In genomic region chr12:72025524-72025923, GRCh38 we compare ENCODE assay signal across 13 cellular contexts.
DNase-seq lines count a peak whose midpoint lies in the region; TF ChIP-seq lines count a peak whose summit lies in the region.
"Had no signal": no experiment of that assay in that cellular context is flagged by ENCODE, and none has a peak within 500 bp of the region (broad histone marks: within the 10 kb centered on the region; RNA-seq: fewer than 3 reads in every experiment).

No MANE protein-coding gene starts in this region.

- no peak overlapping the region for H3K4me3 ChIP-seq in breast epithelium
- H3K4me3 ChIP-seq in mammary epithelial cell (replicated peaks in 1 of 3; ENCODE audit: insufficient read depth in 1 of 3, low read depth in 2 of 3, low read length in 3 of 3) = no peak overlapping the region
- no peak overlapping the region for H3K4me3 ChIP-seq in smooth muscle cell
- H3K4me3 ChIP-seq: BLaER1, GM23248 had no signal

- no peak overlapping the region for H4K5ac ChIP-seq in H9 (ENCODE audit: insufficient read length, low read depth, low read length)

- H3K4me1 ChIP-seq in breast epithelium (no peaks in the 10 kb centered on the region), mammary epithelial cell (ENCODE audit: insufficient read depth, low read length) (peaks cover 30% of the 10 kb centered on the region), smooth muscle cell (ENCODE audit: low read depth) (no peaks in the 10 kb centered on the region), H9 (ENCODE audit: insufficient read depth, low read length) (no peaks in the 10 kb centered on the region)

- in situ Hi-C loops in mammary epithelial cell (cut with MboI; ENCODE audit: low sequenced_read_pairs in 2 of 2) = no loop called here

- no peak overlapping the region for H4K91ac ChIP-seq in H9 (ENCODE audit: insufficient read length, low read depth, low read length)

- no peak overlapping the region for H3K4ac ChIP-seq in H9 (ENCODE audit: low read depth, low read length)

- POLR2A ChIA-PET in MCF 10A (lab: Yijun Ruan, JAX) = no interaction called here

- H4K8ac ChIP-seq in H9 (replicated peaks; ENCODE audit: insufficient read length, low read depth, low read length) = no peak overlapping the region

- no peak overlapping the region for H3K18ac ChIP-seq in H9 (ENCODE audit: insufficient read length, low read depth, low read length)

- H3K4me2 ChIP-seq in mammary epithelial cell (ENCODE audit: insufficient read depth, low read depth, low read length) (peak overlapping the region; percentile 71), smooth muscle cell (no peak overlapping the region), H9 (ENCODE audit: insufficient read depth, insufficient read length, low read length) (no peak overlapping the region)
- H3K4me2 ChIP-seq: BLaER1 had no signal

- peak overlapping the region; percentile 19 for H3K27ac Mint-ChIP-seq in MCF 10A (ENCODE audit: low read depth, unreplicated experiment)
- no peak overlapping the region for H3K27ac Mint-ChIP-seq in H9
- H3K27ac Mint-ChIP-seq: CD4-positive, CD25-positive, alpha-beta regulatory T cell had no signal

- BruUV-seq in MCF 10A (replicated peaks; lab: Mats Ljungman, UMichigan) = no TSS peak
- BruUV-seq in mammary epithelial cell (replicated peaks; lab: Mats Ljungman, UMichigan) = no TSS peak

- dilution Hi-C loops in mammary epithelial cell (cut with HindIII; ENCODE audit: low sequenced_read_pairs) = loop anchor here (5.0 kb wide), 1 partner anchor 107 kb away; no protein-coding TSS in a partner anchor

- H3K4me1 Mint-ChIP-seq in MCF 10A (ENCODE audit: insufficient read depth, unreplicated experiment) = peaks cover 14% of the 10 kb centered on the region
- no peaks in the 10 kb centered on the region for H3K4me1 Mint-ChIP-seq in H9
- H3K4me1 Mint-ChIP-seq: CD4-positive, CD25-positive, alpha-beta regulatory T cell had no signal

- H3K9me3 Mint-ChIP-seq in MCF 10A (ENCODE audit: unreplicated experiment) (no peaks in the 10 kb centered on the region), H9 (no peaks in the 10 kb centered on the region)

- H3K23ac ChIP-seq in H9 (ENCODE audit: insufficient read length, low read depth, low read length) = no peak overlapping the region

- no peaks in the 10 kb centered on the region for H3K79me1 ChIP-seq in H9 (ENCODE audit: insufficient read depth, low read depth, low read length, poor library complexity, severe bottlenecking)

- H3K4me3 Mint-ChIP-seq in MCF 10A (ENCODE audit: unreplicated experiment) = no peak overlapping the region
- no peak overlapping the region for H3K4me3 Mint-ChIP-seq in H9
- H3K4me3 Mint-ChIP-seq: CD4-positive, CD25-positive, alpha-beta regulatory T cell had no signal

- H2BK120ac ChIP-seq in H9 (ENCODE audit: low read depth, low read length, poor library complexity, severe bottlenecking) = no peak overlapping the region

- H4K20me1 ChIP-seq in mammary epithelial cell (ENCODE audit: insufficient read depth, low read length) (no peaks in the 10 kb centered on the region), smooth muscle cell (ENCODE audit: low read depth) (no peaks in the 10 kb centered on the region), H9 (ENCODE audit: control insufficient read depth, insufficient read depth, insufficient read length) (no peaks in the 10 kb centered on the region)
- H4K20me1 ChIP-seq: BLaER1 had no signal

- no peak overlapping the region for H2AK5ac ChIP-seq in H9 (ENCODE audit: insufficient read length, low read length)

- H3K9me3 ChIP-seq in breast epithelium = no peaks in the 10 kb centered on the region
- no peaks in the 10 kb centered on the region for H3K9me3 ChIP-seq in mammary epithelial cell (replicated peaks; ENCODE audit: insufficient read depth, low read length)
- H3K9me3 ChIP-seq in smooth muscle cell (replicated peaks; ENCODE audit: low read depth) = no peaks in the 10 kb centered on the region
- no peaks in the 10 kb centered on the region for H3K9me3 ChIP-seq in H9 (ENCODE audit: control insufficient read depth, low read depth, low read length)
- H3K9me3 ChIP-seq: BLaER1 had no signal

- H3T11ph ChIP-seq in H9 (ENCODE audit: low read length) = no peak overlapping the region

- H3F3A ChIP-seq in smooth muscle cell (ENCODE audit: low read depth) = no peaks in the 10 kb centered on the region

- no peak overlapping the region for H2BK12ac ChIP-seq in H9 (ENCODE audit: insufficient read length, low read depth, low read length)

- no peak for TF ChIP-seq POLR2A in breast epithelium (IDR thresholded peaks at IDR 0.05)

- CTCF ChIA-PET in MCF 10A (lab: Yijun Ruan, JAX) = interaction anchor here (0.8 to 1.5 kb wide), 3 partner anchors 8 to 1429 kb away, joined by 3 to 4 read pairs (median 3); no protein-coding TSS in a partner anchor
- CTCF ChIA-PET in mammary epithelial cell (lab: Charles Lee; ENCODE audit: low non-redundant PET) = interaction anchor here (0.6 kb wide), 1 partner anchor 445 kb away, joined by 3 read pairs; no protein-coding TSS in a partner anchor

- H3K9ac ChIP-seq in mammary epithelial cell (ENCODE audit: insufficient read depth, low read length) = no peak overlapping the region
- H3K9ac ChIP-seq in smooth muscle cell (ENCODE audit: low read depth) = no peak overlapping the region
- H3K9ac ChIP-seq in H9 (ENCODE audit: extremely low read depth, insufficient read length, low read length) = no peak overlapping the region
- H3K9ac ChIP-seq: BLaER1, GM23248 had no signal

- no peaks in the 10 kb centered on the region for H3K27me3 Mint-ChIP-seq in MCF 10A (ENCODE audit: insufficient read depth, unreplicated experiment)
- H3K27me3 Mint-ChIP-seq in H9 (ENCODE audit: low read depth) = no peaks in the 10 kb centered on the region
- H3K27me3 Mint-ChIP-seq: CD4-positive, CD25-positive, alpha-beta regulatory T cell had no signal

- H3K23me2 ChIP-seq in H9 (ENCODE audit: insufficient read length, low read depth, low read length, poor library complexity, severe bottlenecking) = no peaks in the 10 kb centered on the region

- DNase-seq in MCF 10A (ENCODE audit: unreplicated experiment) = peak; percentile 24
- DNase-seq in breast epithelium (ENCODE audit: low spot score in 2 of 2) = no peak
- peak; percentile 69 for DNase-seq in mammary epithelial cell
- DNase-seq in iPS-NIHi11 (ENCODE audit: low spot score) = peak; percentile 13
- DNase-seq in NCI-H1694 (lab: John Stamatoyannopoulos, UW) = no peak
- DNase-seq in T-helper 1 cell = no peak
- DNase-seq in smooth muscle cell (lab: John Stamatoyannopoulos, UW; ENCODE audit: unreplicated experiment) = no peak
- no peak for DNase-seq in H9
- DNase-seq: CD4-positive, CD25-positive, alpha-beta regulatory T cell; DMS 273 treated with DMSO at 0.1 percent for 48 hours; GM23248 had no signal

- H3K27me3 ChIP-seq in breast epithelium = no peaks in the 10 kb centered on the region
- no peaks in the 10 kb centered on the region for H3K27me3 ChIP-seq in mammary epithelial cell (ENCODE audit: insufficient read depth, low read length)
- no peaks in the 10 kb centered on the region for H3K27me3 ChIP-seq in smooth muscle cell (ENCODE audit: low read depth)
- H3K27me3 ChIP-seq in H9 (ENCODE audit: insufficient read depth, low read length) = no peaks in the 10 kb centered on the region
- H3K27me3 ChIP-seq: BLaER1 had no signal

- H2BK15ac ChIP-seq in H9 (ENCODE audit: low read depth, low read length) = no peak overlapping the region

- WGBS in mammary epithelial cell (ENCODE audit: low coverage, missing lambda C conversion rate) = 0% methylated on average over 1 of the region's 1 CpG
- 52% methylated on average over 1 of the region's 1 CpG for WGBS in smooth muscle cell (ENCODE audit: low lambda C conversion rate)
- WGBS in H9 (ENCODE audit: extremely low coverage, insufficient read length, low lambda C conversion rate) = no CpG with 5 or more reads among the region's 1 CpG

- H2BK20ac ChIP-seq in H9 (ENCODE audit: low read depth, low read length, poor library complexity, severe bottlenecking) = no peak overlapping the region

- H2BK5ac ChIP-seq in H9 (ENCODE audit: insufficient read length, low read length) = no peak overlapping the region

- H3K27ac ChIP-seq in breast epithelium (no peak overlapping the region), mammary epithelial cell (ENCODE audit: insufficient read depth, low read depth, low read length) (peak overlapping the region; percentile 78), smooth muscle cell (ENCODE audit: low read depth) (no peak overlapping the region), H9 (ENCODE audit: insufficient read length, low read depth, low read length) (no peak overlapping the region)
- H3K27ac ChIP-seq: 22Rv1, BLaER1, GM23248 had no signal

- H3K36me3 ChIP-seq in breast epithelium (no peaks in the 10 kb centered on the region), mammary epithelial cell (ENCODE audit: insufficient read depth, low read length) (no peaks in the 10 kb centered on the region), smooth muscle cell (ENCODE audit: low read depth) (no peaks in the 10 kb centered on the region)
- H3K36me3 ChIP-seq: BLaER1 had no signal

- H3K14ac ChIP-seq in H9 (ENCODE audit: insufficient read depth, low read length) = no peak overlapping the region

- TF ChIP-seq CTCF in MCF 10A (IDR thresholded peaks at IDR 0.05; ENCODE audit: unreplicated experiment) = no peak
- TF ChIP-seq CTCF in breast epithelium (IDR thresholded peaks at IDR 0.05) = no peak
- no peak for TF ChIP-seq CTCF in mammary epithelial cell (conservative IDR thresholded peaks at IDR 0.05 in 1 of 2, IDR thresholded peaks at IDR 0.05 in 1 of 2; ENCODE audit: extremely low read depth in 1 of 2, insufficient read depth in 1 of 2, low read depth in 1 of 2, low read length in 2 of 2)
- no peak for TF ChIP-seq CTCF in smooth muscle cell (IDR thresholded peaks at IDR 0.05; ENCODE audit: borderline replicate concordance, insufficient read depth, poor library complexity, severe bottlenecking)
- no peak for TF ChIP-seq CTCF in H9 (conservative IDR thresholded peaks at IDR 0.05)

- H2AFZ ChIP-seq in mammary epithelial cell (ENCODE audit: low read depth, low read length) (peak overlapping the region; percentile 14), smooth muscle cell (ENCODE audit: low read depth) (no peak overlapping the region), H9 (ENCODE audit: low read length) (no peak overlapping the region)
- H2AFZ ChIP-seq: GM23248 had no signal

- no peak overlapping the region for H3K56ac ChIP-seq in H9 (ENCODE audit: insufficient read length, low read depth, low read length)

- H3K79me2 ChIP-seq in mammary epithelial cell (ENCODE audit: insufficient read depth, low read length) = no peaks in the 10 kb centered on the region
- H3K79me2 ChIP-seq in smooth muscle cell (ENCODE audit: low read depth) = no peaks in the 10 kb centered on the region
- H3K79me2 ChIP-seq in H9 (ENCODE audit: insufficient read depth, low read length) = no peaks in the 10 kb centered on the region

- H3K36me3 Mint-ChIP-seq in MCF 10A (ENCODE audit: insufficient read depth, unreplicated experiment) (no peaks in the 10 kb centered on the region), H9 (ENCODE audit: insufficient read depth in 1 of 3, low read depth in 3 of 3) (no peaks in the 10 kb centered on the region)
- H3K36me3 Mint-ChIP-seq: CD4-positive, CD25-positive, alpha-beta regulatory T cell had no signal

- intact Hi-C loops in MCF 10A (cut with micrococcal nuclease) (no loop called here), breast epithelium (cut with DNase I; ENCODE audit: low total_unique reads) (no loop called here), mammary epithelial cell (cut with micrococcal nuclease) (no loop called here)

Comparison
In these comparisons a context has a peak if more than half of its experiments do, and no peak if none do; other contexts are left out.
1. DNase-seq: peak in MCF 10A (single experiment), mammary epithelial cell (single experiment) and iPS-NIHi11 (single experiment); none in breast epithelium (0 of 2), NCI-H1694 (single experiment), T-helper 1 cell (0 of 5), smooth muscle cell (single experiment) and H9 (single experiment).